Comparison of ENCODE assay signal across 9 cellular contexts in the genomic region with DNA sequence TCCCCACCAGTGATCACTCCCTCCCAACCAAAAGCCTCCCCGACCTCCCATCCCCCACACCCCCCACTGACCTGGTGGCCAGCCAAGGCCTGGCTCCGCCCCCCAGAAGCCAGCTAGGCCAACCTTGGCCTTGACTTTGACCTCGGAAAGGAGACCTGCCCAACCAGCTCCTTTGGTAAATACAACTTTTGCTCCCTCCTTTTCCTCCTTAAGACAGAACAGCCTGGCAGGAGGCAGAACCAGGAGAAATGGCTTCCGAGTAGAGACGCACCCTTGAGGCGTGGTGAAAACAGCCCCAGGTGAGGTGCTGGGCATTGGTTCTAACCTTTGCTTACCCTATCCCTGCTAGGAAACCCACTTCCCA. TPM values are rescaled to one million over a fixed set of nuclear protein-coding genes. Genes with fewer than 3 reads are reported as not detected.
DNase-seq lines count a peak whose midpoint lies in the region; ATAC-seq and TF ChIP-seq lines count a peak whose summit lies in the region.
"Had no signal": no experiment of that assay in that cellular context is flagged by ENCODE, and none has a peak within 500 bp of the region (broad histone marks: within the 10 kb centered on the region; RNA-seq: fewer than 3 reads in every experiment).

No MANE protein-coding gene starts in this region.

- no peak for TF ChIP-seq CTCF in activated CD8-positive, alpha-beta T cell treated with anti-CD3 and anti-CD28 coated beads for 36 hours (IDR thresholded peaks at IDR 0.05)
- no peak for TF ChIP-seq CTCF in type B pancreatic cell (conservative IDR thresholded peaks at IDR 0.05)
- TF ChIP-seq CTCF in CD14-positive monocyte (IDR thresholded peaks at IDR 0.05), result no peak

- H3K79me2 ChIP-seq in mesendoderm (ENCODE audit: control insufficient read depth, insufficient read depth, low read length), result no peaks in the 10 kb centered on the region

- intact Hi-C loops in activated CD8-positive, alpha-beta T cell treated with anti-CD3 and anti-CD28 coated beads for 36 hours (cut with micrococcal nuclease), result no loop called here
- intact Hi-C loops in CD14-positive monocyte (cut with micrococcal nuclease), result no loop called here

- H3K23ac ChIP-seq in mesendoderm (ENCODE audit: low read length), result no peak overlapping the region

- no peak overlapping the region for H3K9ac ChIP-seq in mesendoderm (ENCODE audit: low read length)

- H2BK120ac ChIP-seq in mesendoderm (ENCODE audit: low read depth, low read length), result no peak overlapping the region

- ATAC-seq in activated CD8-positive, alpha-beta T cell treated with anti-CD3 and anti-CD28 coated beads, Interleukin-2, amount 10 ng/mL, durations not matched to agents 7 days and 5 days, result no peak
- no peak for ATAC-seq in activated CD8-positive, alpha-beta T cell treated with anti-CD3 and anti-CD28 coated beads for 36 hours
- ATAC-seq in central memory CD8-positive, alpha-beta T cell (replicated peaks; ENCODE audit: extremely low read depth, poor library complexity, severe bottlenecking), result no peak

- H3K27ac ChIP-seq in mesendoderm (ENCODE audit: low read depth, low read length), result no peak overlapping the region

- H3K4me1 ChIP-seq in mesendoderm (ENCODE audit: control insufficient read depth, low read depth, low read length), result peaks cover 10% of the 10 kb centered on the region

- DNase-seq in activated CD8-positive, alpha-beta T cell treated with anti-CD3 and anti-CD28 coated beads, Interleukin-2, amount 10 ng/mL, durations not matched to agents 7 days and 5 days, result no peak
- DNase-seq in activated CD8-positive, alpha-beta T cell treated with anti-CD3 and anti-CD28 coated beads for 36 hours, result no peak
- no peak for DNase-seq in central memory CD8-positive, alpha-beta T cell (ENCODE audit: low spot score in 2 of 2)
- DNase-seq in mesendoderm (no peak), type B pancreatic cell (ENCODE audit: extremely low spot score, unreplicated experiment) (no peak), cortex of kidney (lab: John Stamatoyannopoulos, UW) (no peak), CD14-positive monocyte (ENCODE audit: low spot score) (no peak), NCI-H1092 (lab: John Stamatoyannopoulos, UW) (no peak)

- H3K18ac ChIP-seq in mesendoderm (ENCODE audit: low read length), result no peak overlapping the region

- H3K36me3 ChIP-seq in mesendoderm (ENCODE audit: control insufficient read depth, insufficient read depth, low read length), result no peaks in the 10 kb centered on the region

- H3K9me3 Mint-ChIP-seq in activated CD8-positive, alpha-beta T cell treated with anti-CD3 and anti-CD28 coated beads, Interleukin-2, amount 10 ng/mL, durations not matched to agents 7 days and 5 days (ENCODE audit: insufficient read depth), result no peaks in the 10 kb centered on the region
- H3K9me3 Mint-ChIP-seq in activated CD8-positive, alpha-beta T cell treated with anti-CD3 and anti-CD28 coated beads for 36 hours, result no peaks in the 10 kb centered on the region
- H3K9me3 Mint-ChIP-seq in central memory CD8-positive, alpha-beta T cell, result no peaks in the 10 kb centered on the region
- H3K9me3 Mint-ChIP-seq in type B pancreatic cell (no peaks in the 10 kb centered on the region), CD14-positive monocyte (no peaks in the 10 kb centered on the region)
- H3K9me3 Mint-ChIP-seq: T-helper 2 cell treated with Interferon-gamma antibody and Interleukin-4, amounts not matched to agents 5 μg/mL and 100 μg/mL, for 36 hours had no signal

- H3K56ac ChIP-seq in mesendoderm (ENCODE audit: low read length), result peak overlapping the region; percentile 9

- POLR2A ChIA-PET in activated CD8-positive, alpha-beta T cell treated with anti-CD3 and anti-CD28 coated beads, Interleukin-2, amount 10 ng/mL, durations not matched to agents 7 days and 5 days (lab: Charles Lee), result interaction anchor here (0.7 kb wide), 1 partner anchor 14 kb away, joined by 3 read pairs; no protein-coding TSS in a partner anchor
- POLR2A ChIA-PET in activated CD8-positive, alpha-beta T cell treated with anti-CD3 and anti-CD28 coated beads for 36 hours (lab: Charles Lee), result no interaction called here

- no CpG with 5 or more reads among the region's 6 CpGs for WGBS in mesendoderm (ENCODE audit: extremely low coverage, insufficient coverage, low lambda C conversion rate)

- H3K27ac Mint-ChIP-seq in activated CD8-positive, alpha-beta T cell treated with anti-CD3 and anti-CD28 coated beads, Interleukin-2, amount 10 ng/mL, durations not matched to agents 7 days and 5 days, result peak overlapping the region; percentile 35
- H3K27ac Mint-ChIP-seq in activated CD8-positive, alpha-beta T cell treated with anti-CD3 and anti-CD28 coated beads for 36 hours, result no peak overlapping the region
- H3K27ac Mint-ChIP-seq in central memory CD8-positive, alpha-beta T cell (ENCODE audit: low read depth), result peak overlapping the region; percentile 82
- peak overlapping the region; percentile 90 for H3K27ac Mint-ChIP-seq in type B pancreatic cell
- H3K27ac Mint-ChIP-seq in CD14-positive monocyte, result no peak overlapping the region

- H3K36me3 Mint-ChIP-seq in activated CD8-positive, alpha-beta T cell treated with anti-CD3 and anti-CD28 coated beads, Interleukin-2, amount 10 ng/mL, durations not matched to agents 7 days and 5 days (ENCODE audit: low read depth), result no peaks in the 10 kb centered on the region
- H3K36me3 Mint-ChIP-seq in activated CD8-positive, alpha-beta T cell treated with anti-CD3 and anti-CD28 coated beads for 36 hours (ENCODE audit: low read depth), result no peaks in the 10 kb centered on the region
- peaks cover 9% of the 10 kb centered on the region for H3K36me3 Mint-ChIP-seq in central memory CD8-positive, alpha-beta T cell (ENCODE audit: insufficient read depth)
- H3K36me3 Mint-ChIP-seq in type B pancreatic cell, result peaks cover 6% of the 10 kb centered on the region
- no peaks in the 10 kb centered on the region for H3K36me3 Mint-ChIP-seq in CD14-positive monocyte

- CTCF ChIA-PET in activated CD8-positive, alpha-beta T cell treated with anti-CD3 and anti-CD28 coated beads, Interleukin-2, amount 10 ng/mL, durations not matched to agents 7 days and 5 days (lab: Charles Lee), result interaction anchor here (0.6 to 1.2 kb wide), 3 partner anchors 11 to 88 kb away, joined by 3 to 4 read pairs (median 4); no protein-coding TSS in a partner anchor
- CTCF ChIA-PET in activated CD8-positive, alpha-beta T cell treated with anti-CD3 and anti-CD28 coated beads for 36 hours (lab: Charles Lee), result interaction anchor here (0.9 to 1.2 kb wide), 2 partner anchors 10 to 76 kb away, joined by 3 to 4 read pairs; no protein-coding TSS in a partner anchor

- no peak overlapping the region for H2AK5ac ChIP-seq in mesendoderm (ENCODE audit: low read length)

- no peak overlapping the region for H2BK15ac ChIP-seq in mesendoderm (replicated peaks; ENCODE audit: low read depth)

- H3K4me3 ChIP-seq in mesendoderm (ENCODE audit: low read length), result no peak overlapping the region

- H3K4me2 ChIP-seq in mesendoderm (ENCODE audit: low read length), result no peak overlapping the region

- H4K5ac ChIP-seq in mesendoderm (ENCODE audit: low read length), result no peak overlapping the region

- H3K27me3 ChIP-seq in mesendoderm (ENCODE audit: insufficient read depth, low read length, poor library complexity), result no peaks in the 10 kb centered on the region

- H2BK5ac ChIP-seq in mesendoderm (ENCODE audit: low read length), result no peak overlapping the region

- H3K4me3 Mint-ChIP-seq in activated CD8-positive, alpha-beta T cell treated with anti-CD3 and anti-CD28 coated beads, Interleukin-2, amount 10 ng/mL, durations not matched to agents 7 days and 5 days, result no peak overlapping the region
- H3K4me3 Mint-ChIP-seq in activated CD8-positive, alpha-beta T cell treated with anti-CD3 and anti-CD28 coated beads for 36 hours, result no peak overlapping the region
- peak overlapping the region; percentile 19 for H3K4me3 Mint-ChIP-seq in central memory CD8-positive, alpha-beta T cell
- H3K4me3 Mint-ChIP-seq in type B pancreatic cell (peak overlapping the region; percentile 69), CD14-positive monocyte (no peak overlapping the region)

- peaks cover 29% of the 10 kb centered on the region for H3K4me1 Mint-ChIP-seq in activated CD8-positive, alpha-beta T cell treated with anti-CD3 and anti-CD28 coated beads, Interleukin-2, amount 10 ng/mL, durations not matched to agents 7 days and 5 days (ENCODE audit: low read depth)
- peaks cover 35% of the 10 kb centered on the region for H3K4me1 Mint-ChIP-seq in activated CD8-positive, alpha-beta T cell treated with anti-CD3 and anti-CD28 coated beads for 36 hours (ENCODE audit: low read depth)
- H3K4me1 Mint-ChIP-seq in central memory CD8-positive, alpha-beta T cell, result peaks cover 30% of the 10 kb centered on the region
- H3K4me1 Mint-ChIP-seq in type B pancreatic cell (ENCODE audit: unreplicated experiment), result peaks cover 45% of the 10 kb centered on the region
- peaks cover 9% of the 10 kb centered on the region for H3K4me1 Mint-ChIP-seq in CD14-positive monocyte

- H4K8ac ChIP-seq in mesendoderm (ENCODE audit: low read depth, low read length), result no peak overlapping the region

- H3K4ac ChIP-seq in mesendoderm (ENCODE audit: low read depth, low read length), result no peak overlapping the region

- no peaks in the 10 kb centered on the region for H3K27me3 Mint-ChIP-seq in activated CD8-positive, alpha-beta T cell treated with anti-CD3 and anti-CD28 coated beads, Interleukin-2, amount 10 ng/mL, durations not matched to agents 7 days and 5 days (ENCODE audit: low read depth)
- no peaks in the 10 kb centered on the region for H3K27me3 Mint-ChIP-seq in activated CD8-positive, alpha-beta T cell treated with anti-CD3 and anti-CD28 coated beads for 36 hours
- no peaks in the 10 kb centered on the region for H3K27me3 Mint-ChIP-seq in central memory CD8-positive, alpha-beta T cell
- H3K27me3 Mint-ChIP-seq in type B pancreatic cell (no peaks in the 10 kb centered on the region), CD14-positive monocyte (ENCODE audit: low read depth in 3 of 3) (peaks cover 0 to 3% (median 2%) of the 10 kb centered on the region in 3 donors)

- H3K79me1 ChIP-seq in mesendoderm (ENCODE audit: low read length), result no peaks in the 10 kb centered on the region

RNA-seq across cellular contexts. Expression of a gene that starts 27.0 kb away (rescaled TPM):
- total RNA-seq in activated CD8-positive, alpha-beta T cell treated with anti-CD3 and anti-CD28 coated beads, Interleukin-2, amount 10 ng/mL, durations not matched to agents 7 days and 5 days, result under 1 TPM; 0.47 to 0.50 TPM
- total RNA-seq in activated CD8-positive, alpha-beta T cell treated with anti-CD3 and anti-CD28 coated beads for 36 hours, result 1 to 10 TPM; 6.0 to 6.6 TPM
- polyA plus RNA-seq in mesendoderm (2013, experiment 1 of 2), result 3.1 TPM
- polyA plus RNA-seq in mesendoderm (2013, experiment 2 of 2), result 2.9 TPM
- total RNA-seq in type B pancreatic cell (ENCODE audit: low replicate concordance), result 64.7 and 177 TPM in 2 replicates
- under 1 TPM; 0.05 to 0.22 TPM for polyA plus RNA-seq in CD14-positive monocyte

Comparison
In these comparisons a context has a peak if more than half of its experiments do, and no peak if none do; other contexts are left out.
1. H3K27ac Mint-ChIP-seq: peak in activated CD8-positive, alpha-beta T cell treated with anti-CD3 and anti-CD28 coated beads, Interleukin-2, amount 10 ng/mL, durations not matched to agents 7 days and 5 days (single experiment), central memory CD8-positive, alpha-beta T cell (single experiment) and type B pancreatic cell (single experiment); none in activated CD8-positive, alpha-beta T cell treated with anti-CD3 and anti-CD28 coated beads for 36 hours (single experiment) and CD14-positive monocyte (0 of 7).
2. RNA of a gene that starts 27.0 kb away (total RNA-seq): 64.7 to 177 TPM in type B pancreatic cell and 6.0 to 6.6 TPM in activated CD8-positive, alpha-beta T cell treated with anti-CD3 and anti-CD28 coated beads for 36 hours; 0.47 to 0.50 TPM in activated CD8-positive, alpha-beta T cell treated with anti-CD3 and anti-CD28 coated beads, Interleukin-2, amount 10 ng/mL, durations not matched to agents 7 days and 5 days; every median in the first group is over 4 times any median in the second.
3. H3K4me3 Mint-ChIP-seq: peak in central memory CD8-positive, alpha-beta T cell (single experiment) and type B pancreatic cell (single experiment); none in activated CD8-positive, alpha-beta T cell treated with anti-CD3 and anti-CD28 coated beads, Interleukin-2, amount 10 ng/mL, durations not matched to agents 7 days and 5 days (single experiment), activated CD8-positive, alpha-beta T cell treated with anti-CD3 and anti-CD28 coated beads for 36 hours (single experiment) and CD14-positive monocyte (0 of 2).